ENCODE assay signal across 9 cellular contexts in the genomic region with DNA sequence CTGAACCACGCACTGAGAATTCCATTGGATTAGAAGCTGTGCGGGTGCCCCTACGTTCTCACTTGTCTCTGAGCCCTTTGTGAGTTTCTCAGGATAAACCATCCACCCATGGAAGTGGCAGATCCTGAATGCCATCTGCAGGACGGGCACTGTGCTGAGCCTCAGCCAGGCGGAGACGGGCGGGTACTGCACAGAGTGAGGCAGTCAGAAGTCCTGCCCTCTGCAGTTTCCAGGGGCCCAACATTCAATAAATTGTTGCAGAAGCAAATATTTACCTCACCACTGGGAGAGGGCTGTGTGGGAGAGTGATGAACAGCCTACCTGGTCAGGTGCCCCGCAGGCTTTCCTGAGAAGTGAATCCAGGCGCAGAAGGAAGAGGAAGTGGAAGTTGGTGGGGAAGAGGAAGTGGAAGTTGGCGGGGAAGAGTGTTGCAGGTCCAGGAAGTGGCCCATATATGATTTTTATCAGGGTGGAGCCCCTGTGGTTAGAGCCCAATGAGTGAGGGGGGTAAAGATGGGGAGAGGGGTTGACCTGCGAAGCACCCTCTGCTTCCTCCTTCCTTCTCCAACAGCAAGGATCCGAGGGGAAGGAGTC.
DNase-seq lines count a peak whose midpoint lies in the region; TF ChIP-seq lines count a peak whose summit lies in the region.
"Had no signal": no experiment of that assay in that cellular context is flagged by ENCODE, and none has a peak within 500 bp of the region (broad histone marks: within the 10 kb centered on the region; RNA-seq: fewer than 3 reads in every experiment).

No MANE protein-coding gene starts in this region.

- peaks cover 52% of the 10 kb centered on the region for H3K4me1 Mint-ChIP-seq in endothelial cell (ENCODE audit: unreplicated experiment)

- DNase-seq in DMS53 treated with DMSO at 0.1 percent for 48 hours (lab: John Stamatoyannopoulos, UW; ENCODE audit: unreplicated experiment) (peak; percentile 25), NCI-H748 treated with DMSO at 0.1 percent for 48 hours (lab: John Stamatoyannopoulos, UW) (peak; percentile 33), endothelial cell (ENCODE audit: low spot score) (no peak), epidermal melanocyte (ENCODE audit: insufficient read length, low spot score) (no peak), NCI-H524 (lab: John Stamatoyannopoulos, UW) (no peak), NCI-H345 (lab: John Stamatoyannopoulos, UW) (no peak), activated gamma-delta T cell (lab: John Stamatoyannopoulos, UW) (no peak)
- DNase-seq: NCI-H226 had no signal

- H3K9me3 ChIP-seq in neutrophil = no peaks in the 10 kb centered on the region

- no peak overlapping the region for H3K4me3 Mint-ChIP-seq in endothelial cell (ENCODE audit: unreplicated experiment)

- H3K4me1 ChIP-seq in neutrophil (ENCODE audit: control insufficient read depth in 1 of 2, insufficient read depth in 1 of 2, low read depth in 1 of 2, low read length in 1 of 2) = peaks cover 28 to 41% of the 10 kb centered on the region in 2 experiments

- H3K27me3 ChIP-seq in neutrophil = no peaks in the 10 kb centered on the region

- no peak overlapping the region for H3K4me3 ChIP-seq in neutrophil (ENCODE audit: low read depth in 1 of 2, low read length in 1 of 2)

- H3K9me3 Mint-ChIP-seq in endothelial cell (ENCODE audit: unreplicated experiment) = no peaks in the 10 kb centered on the region

- TF ChIP-seq CTCF in endothelial cell (IDR thresholded peaks at IDR 0.05; ENCODE audit: unreplicated experiment) (no peak), neutrophil (IDR thresholded peaks at IDR 0.05) (no peak)

- peak overlapping the region; percentile 74 for H3K27ac Mint-ChIP-seq in endothelial cell (ENCODE audit: unreplicated experiment)

- peaks cover 11% of the 10 kb centered on the region for H3K27me3 Mint-ChIP-seq in endothelial cell (ENCODE audit: unreplicated experiment)

- H3K27ac ChIP-seq in neutrophil = peak overlapping the region; percentile 27

- H3K36me3 Mint-ChIP-seq in endothelial cell (ENCODE audit: low read depth, unreplicated experiment) = no peaks in the 10 kb centered on the region

- no peaks in the 10 kb centered on the region for H3K36me3 ChIP-seq in neutrophil

Comparison
In these comparisons a context has a peak if more than half of its experiments do, and no peak if none do; other contexts are left out.
1. DNase-seq: peak in DMS53 treated with DMSO at 0.1 percent for 48 hours (single experiment) and NCI-H748 treated with DMSO at 0.1 percent for 48 hours (single experiment); none in endothelial cell (single experiment), epidermal melanocyte (single experiment), NCI-H524 (0 of 2), NCI-H345 (single experiment) and activated gamma-delta T cell (single experiment).